ENCODE assay signal across 8 cellular contexts in genomic region chr6:32126880-32127279, GRCh38. TPM values are rescaled to one million over a fixed set of nuclear protein-coding genes. Genes with fewer than 3 reads are reported as not detected.
DNase-seq lines count a peak whose midpoint lies in the region; ATAC-seq and TF ChIP-seq lines count a peak whose summit lies in the region.

No MANE protein-coding gene starts in this region.

- H3K4me1 ChIP-seq in SJSA1 (replicated peaks) (peaks cover 26% of the 10 kb centered on the region), rectal smooth muscle tissue (ENCODE audit: control insufficient read depth, insufficient read depth, low read length) (peaks cover 14% of the 10 kb centered on the region)

- H3K9me3 ChIP-seq in SJSA1 (replicated peaks) = no peaks in the 10 kb centered on the region

- TF ChIP-seq CTCF in fibroblast of mammary gland (conservative IDR thresholded peaks at IDR 0.05; ENCODE audit: control insufficient read depth, insufficient read depth, low read depth, low read length) = no peak

- H3K4me3 ChIP-seq in SJSA1 (peak overlapping the region; percentile 71), fibroblast of mammary gland (ENCODE audit: control insufficient read depth, low read depth, low read length) (peak overlapping the region; percentile 100), rectal smooth muscle tissue (ENCODE audit: low read length) (peak overlapping the region; percentile 88)

- H3K27ac ChIP-seq in SJSA1 = no peak overlapping the region
- H3K27ac ChIP-seq in rectal smooth muscle tissue (ENCODE audit: low read depth, low read length) = no peak overlapping the region

- peak; percentile 45 for DNase-seq in ELR (ENCODE audit: low read depth)
- DNase-seq in SJSA1 (ENCODE audit: low read depth in 1 of 2, low spot score in 2 of 2) = no peak
- no peak for DNase-seq in fibroblast of mammary gland (ENCODE audit: low read depth)
- DNase-seq in MV-4-11 (lab: John Stamatoyannopoulos, UW) = no peak

- H3K36me3 ChIP-seq in SJSA1 (peaks cover 45% of the 10 kb centered on the region), rectal smooth muscle tissue (ENCODE audit: control insufficient read depth, insufficient read depth, low read length) (peaks cover 14% of the 10 kb centered on the region)

- ATAC-seq in GM21529 (IDR thresholded peaks at IDR 0.05; ENCODE audit: unreplicated experiment) (no peak), GM18868 (IDR thresholded peaks at IDR 0.05; ENCODE audit: unreplicated experiment) (no peak), HG03460 (IDR thresholded peaks at IDR 0.05; ENCODE audit: unreplicated experiment) (no peak)

- H3K27me3 ChIP-seq in SJSA1 (replicated peaks) (no peaks in the 10 kb centered on the region), rectal smooth muscle tissue (ENCODE audit: control insufficient read depth, insufficient read depth, low read length) (no peaks in the 10 kb centered on the region)

- no peak overlapping the region for H3K9ac ChIP-seq in rectal smooth muscle tissue (ENCODE audit: low read length)

RNA-seq across cellular contexts. Expression of gene ATF6B, which starts 1.2 kb away (rescaled TPM):
- total RNA-seq in SJSA1 (2014; rRNA removed; shearing (Covaris generic)) = 22.8 and 44.0 TPM in 2 replicates

RNA-seq across cellular contexts. Expression of gene FKBPL, which starts 3.2 kb away (rescaled TPM):
- total RNA-seq in SJSA1 (2014; rRNA removed; shearing (Covaris generic)) = 5.7 and 10.5 TPM in 2 replicates

RNA-seq across cellular contexts. Expression of gene TNXB, which starts 17.7 kb away (rescaled TPM):
- total RNA-seq in SJSA1 (2014; rRNA removed; shearing (Covaris generic)) = 0.66 TPM in 1 of 2 replicates, not detected in the other

RNA-seq across cellular contexts. Expression of gene PRRT1, which starts 24.9 kb away (rescaled TPM):
- not detected in 2 replicates for total RNA-seq in SJSA1 (2014; rRNA removed; shearing (Covaris generic))

RNA-seq across cellular contexts. Expression of gene PPT2, which starts 27.1 kb away (rescaled TPM):
- total RNA-seq in SJSA1 (2014; rRNA removed; shearing (Covaris generic)) = 10.3 and 38.2 TPM in 2 replicates
